10 cellular contexts compared by ENCODE assay signal in genomic region chr4:111475001-111475400, GRCh38.
DNase-seq lines count a peak whose midpoint lies in the region; ATAC-seq and TF ChIP-seq lines count a peak whose summit lies in the region.
"Had no signal": no experiment of that assay in that cellular context is flagged by ENCODE, and none has a peak within 500 bp of the region (broad histone marks: within the 10 kb centered on the region; RNA-seq: fewer than 3 reads in every experiment).

No MANE protein-coding gene starts in this region.

- H3K9me3 ChIP-seq in OCI-LY3 (ENCODE audit: insufficient read depth, low read length) (no peaks in the 10 kb centered on the region), gastroesophageal sphincter (no peaks in the 10 kb centered on the region)
- H3K9me3 ChIP-seq: BLaER1 had no signal

- TF ChIP-seq CTCF in OCI-LY3 (IDR thresholded peaks at IDR 0.05; ENCODE audit: low read depth, low read length) (peak; percentile 27), gastroesophageal sphincter (IDR thresholded peaks at IDR 0.05) (peak; percentile 14 to 69 (median 42))

- H3K36me3 Mint-ChIP-seq in stimulated activated effector memory CD8-positive, alpha-beta T cell treated with anti-CD3 and anti-CD28 coated beads, Interleukin-12 subunit alpha, Interleukin-12 subunit beta, amount 100 ng/mL, for 72 hours, result no peaks in the 10 kb centered on the region

- TF ChIP-seq POLR2A in gastroesophageal sphincter (IDR thresholded peaks at IDR 0.05), result no peak

- H3K4me3 Mint-ChIP-seq in stimulated activated effector memory CD8-positive, alpha-beta T cell treated with anti-CD3 and anti-CD28 coated beads, Interleukin-12 subunit alpha, Interleukin-12 subunit beta, amount 100 ng/mL, for 72 hours, result no peak overlapping the region

- TF ChIP-seq EP300 in gastroesophageal sphincter (IDR thresholded peaks at IDR 0.05), result no peak

- H3K27ac ChIP-seq in OCI-LY3 (ENCODE audit: low read length) (no peak overlapping the region), gastroesophageal sphincter (no peak overlapping the region), substantia nigra (ENCODE audit: low read depth, low read length, poor library complexity, severe bottlenecking) (no peak overlapping the region)
- H3K27ac ChIP-seq: BLaER1 had no signal

- peak; percentile 10 for DNase-seq in NCI-H1694 treated with DMSO at 0.1 percent for 48 hours (lab: John Stamatoyannopoulos, UW)
- no peak for DNase-seq in NCI-H1694 (lab: John Stamatoyannopoulos, UW)
- DNase-seq in substantia nigra (lab: John Stamatoyannopoulos, UW), result peak in 27 of 49 donors; percentile 0 to 46 (median 5)
- DNase-seq in stimulated activated effector memory CD8-positive, alpha-beta T cell treated with anti-CD3 and anti-CD28 coated beads, Interleukin-12 subunit alpha, Interleukin-12 subunit beta, amount 100 ng/mL, for 72 hours (ENCODE audit: low spot score in 2 of 2), result no peak
- DNase-seq: T-helper 2 cell had no signal

- 20 to 36% methylated on average over 2 to 5 of the region's 5 CpGs for WGBS in gastroesophageal sphincter (ENCODE audit: low coverage in 1 of 2), 2 donors

- H3K36me3 ChIP-seq in OCI-LY3 (replicated peaks; ENCODE audit: low read depth, low read length) (no peaks in the 10 kb centered on the region), gastroesophageal sphincter (no peaks in the 10 kb centered on the region)
- H3K36me3 ChIP-seq: BLaER1 had no signal

- H3K27me3 ChIP-seq in OCI-LY3 (ENCODE audit: low read depth, low read length) (no peaks in the 10 kb centered on the region), gastroesophageal sphincter (no peaks in the 10 kb centered on the region)
- H3K27me3 ChIP-seq: BLaER1 had no signal

- H3K4me1 Mint-ChIP-seq in stimulated activated effector memory CD8-positive, alpha-beta T cell treated with anti-CD3 and anti-CD28 coated beads, Interleukin-12 subunit alpha, Interleukin-12 subunit beta, amount 100 ng/mL, for 72 hours, result no peaks in the 10 kb centered on the region

- no peak for ATAC-seq in gastroesophageal sphincter
- ATAC-seq in stimulated activated effector memory CD8-positive, alpha-beta T cell treated with anti-CD3 and anti-CD28 coated beads, Interleukin-12 subunit alpha, Interleukin-12 subunit beta, amount 100 ng/mL, for 72 hours, result no peak
- ATAC-seq in HG02840 (IDR thresholded peaks at IDR 0.05; ENCODE audit: low FRiP score, unreplicated experiment), result no peak
- ATAC-seq in HG02763 (IDR thresholded peaks at IDR 0.05; ENCODE audit: unreplicated experiment), result no peak

- peaks cover 8% of the 10 kb centered on the region for H3K9me3 Mint-ChIP-seq in stimulated activated effector memory CD8-positive, alpha-beta T cell treated with anti-CD3 and anti-CD28 coated beads, Interleukin-12 subunit alpha, Interleukin-12 subunit beta, amount 100 ng/mL, for 72 hours

- no peaks in the 10 kb centered on the region for H4K20me1 ChIP-seq in OCI-LY3 (ENCODE audit: insufficient read depth, low read length)
- H4K20me1 ChIP-seq: BLaER1 had no signal

- H2AFZ ChIP-seq in OCI-LY3 (ENCODE audit: low read depth, low read length), result no peak overlapping the region

- no peak overlapping the region for H3K27ac Mint-ChIP-seq in stimulated activated effector memory CD8-positive, alpha-beta T cell treated with anti-CD3 and anti-CD28 coated beads, Interleukin-12 subunit alpha, Interleukin-12 subunit beta, amount 100 ng/mL, for 72 hours

- H3K9ac ChIP-seq in OCI-LY3 (ENCODE audit: low read length), result no peak overlapping the region
- H3K9ac ChIP-seq: BLaER1 had no signal

- H3K79me2 ChIP-seq in OCI-LY3 (ENCODE audit: low read length), result no peaks in the 10 kb centered on the region

- H3K4me3 ChIP-seq in OCI-LY3 (ENCODE audit: low read length) (no peak overlapping the region), gastroesophageal sphincter (no peak overlapping the region)
- H3K4me3 ChIP-seq: BLaER1 had no signal

- H3K4me2 ChIP-seq in OCI-LY3 (ENCODE audit: low read length), result no peak overlapping the region
- H3K4me2 ChIP-seq: BLaER1 had no signal

- H3K4me1 ChIP-seq in OCI-LY3 (ENCODE audit: low read length) (no peaks in the 10 kb centered on the region), gastroesophageal sphincter (no peaks in the 10 kb centered on the region)
- H3K4me1 ChIP-seq: BLaER1 had no signal

Comparison
In these comparisons a context has a peak if more than half of its experiments do, and no peak if none do; other contexts are left out.
1. DNase-seq: peak in NCI-H1694 treated with DMSO at 0.1 percent for 48 hours (single experiment) and substantia nigra (27 of 49); none in NCI-H1694 (single experiment) and stimulated activated effector memory CD8-positive, alpha-beta T cell treated with anti-CD3 and anti-CD28 coated beads, Interleukin-12 subunit alpha, Interleukin-12 subunit beta, amount 100 ng/mL, for 72 hours (0 of 2).